ENCODE assay signal across 21 cellular contexts in genomic region chr20:62951143-62951895, GRCh38. TPM values are rescaled to one million over a fixed set of nuclear protein-coding genes. Genes with fewer than 3 reads are reported as not detected.
DNase-seq lines count a peak whose midpoint lies in the region; ATAC-seq and TF ChIP-seq lines count a peak whose summit lies in the region.
"Had no signal": no experiment of that assay in that cellular context is flagged by ENCODE, and none has a peak within 500 bp of the region (broad histone marks: within the 10 kb centered on the region; RNA-seq: fewer than 3 reads in every experiment).

No MANE protein-coding gene starts in this region.

- no peak for TF ChIP-seq CTCF in endothelial cell (IDR thresholded peaks at IDR 0.05; ENCODE audit: unreplicated experiment)

- no peaks in the 10 kb centered on the region for H3K27me3 Mint-ChIP-seq in activated naive CD4-positive, alpha-beta T cell treated with anti-CD3 and anti-CD28 coated beads, Interleukin-2, amount 10 ng/mL, durations not matched to agents 7 days and 5 days
- H3K27me3 Mint-ChIP-seq in endothelial cell (ENCODE audit: unreplicated experiment) = peaks cover 4% of the 10 kb centered on the region
- H3K27me3 Mint-ChIP-seq: effector memory CD8-positive, alpha-beta T cell; progenitor cell of endocrine pancreas had no signal

- peaks cover 43% of the 10 kb centered on the region for H3K4me1 Mint-ChIP-seq in activated naive CD4-positive, alpha-beta T cell treated with anti-CD3 and anti-CD28 coated beads, Interleukin-2, amount 10 ng/mL, durations not matched to agents 7 days and 5 days
- H3K4me1 Mint-ChIP-seq in endothelial cell (ENCODE audit: unreplicated experiment) = peaks cover 10% of the 10 kb centered on the region
- H3K4me1 Mint-ChIP-seq in stimulated activated effector memory CD8-positive, alpha-beta T cell treated with anti-CD3 and anti-CD28 coated beads, Interleukin-12 subunit alpha, Interleukin-12 subunit beta, amount 100 ng/mL, for 72 hours = peaks cover 19% of the 10 kb centered on the region

- peaks cover 6% of the 10 kb centered on the region for H3K9me3 Mint-ChIP-seq in activated naive CD4-positive, alpha-beta T cell treated with anti-CD3 and anti-CD28 coated beads, Interleukin-2, amount 10 ng/mL, durations not matched to agents 7 days and 5 days
- H3K9me3 Mint-ChIP-seq in endothelial cell (ENCODE audit: unreplicated experiment) = no peaks in the 10 kb centered on the region
- H3K9me3 Mint-ChIP-seq in stimulated activated effector memory CD8-positive, alpha-beta T cell treated with anti-CD3 and anti-CD28 coated beads, Interleukin-12 subunit alpha, Interleukin-12 subunit beta, amount 100 ng/mL, for 72 hours = no peaks in the 10 kb centered on the region
- H3K9me3 Mint-ChIP-seq: effector memory CD8-positive, alpha-beta T cell had no signal

- H3K9ac ChIP-seq in Karpas-422 (ENCODE audit: low read length) = peak overlapping the region; percentile 95

- H2AFZ ChIP-seq in Karpas-422 (ENCODE audit: low read length) = no peak overlapping the region

- H3K79me2 ChIP-seq in Karpas-422 (ENCODE audit: low read length) = peaks cover 42% of the 10 kb centered on the region

- no peaks in the 10 kb centered on the region for H3K9me2 ChIP-seq in Karpas-422 (replicated peaks; ENCODE audit: insufficient read depth, low read length)

- no peak for ATAC-seq in stimulated activated effector memory CD8-positive, alpha-beta T cell treated with anti-CD3 and anti-CD28 coated beads, Interleukin-12 subunit alpha, Interleukin-12 subunit beta, amount 100 ng/mL, for 72 hours
- ATAC-seq: effector memory CD8-positive, alpha-beta T cell; left lobe of liver had no signal

- no peak for DNase-seq in activated naive CD4-positive, alpha-beta T cell treated with anti-CD3 and anti-CD28 coated beads, Interleukin-2, amount 10 ng/mL, durations not matched to agents 7 days and 5 days
- DNase-seq in activated naive CD4-positive, alpha-beta T cell treated with anti-CD3 and anti-CD28 coated beads, Interleukin-2, amount 50 U/mL, for 16 hours = no peak
- DNase-seq in Karpas-422 = no peak
- DNase-seq in endothelial cell (ENCODE audit: low spot score) = no peak
- no peak for DNase-seq in stimulated activated effector memory CD8-positive, alpha-beta T cell treated with anti-CD3 and anti-CD28 coated beads, Interleukin-12 subunit alpha, Interleukin-12 subunit beta, amount 100 ng/mL, for 72 hours (ENCODE audit: low spot score in 2 of 2)
- no peak for DNase-seq in occipital lobe (lab: John Stamatoyannopoulos, UW)
- DNase-seq in foreskin melanocyte = no peak
- no peak for DNase-seq in stimulated activated naive CD4-positive, alpha-beta T cell treated with Interleukin-2 at 50 U/mL for 16 hours (lab: John Stamatoyannopoulos, UW)
- DNase-seq: activated T-cell treated with anti-CD3 and anti-CD28 coated beads, Interleukin-2, amount 50 U/mL, for 48 hours; central memory CD4-positive, alpha-beta T cell; effector memory CD8-positive, alpha-beta T cell; NCI-H1694; NCI-H446; stimulated activated naive CD4-positive, alpha-beta T cell; T-helper 9 cell had no signal

- H4K20me1 ChIP-seq in Karpas-422 (ENCODE audit: insufficient read depth, low read depth, low read length) = no peaks in the 10 kb centered on the region

- H3K4me3 ChIP-seq in Karpas-422 (ENCODE audit: low read length) = peak overlapping the region; percentile 98; the same call in 1 of the 2 replicates

- peaks cover 39% of the 10 kb centered on the region for H3K36me3 ChIP-seq in Karpas-422 (ENCODE audit: insufficient read depth, low read length)

- peaks cover 49% of the 10 kb centered on the region for H3K36me3 Mint-ChIP-seq in activated naive CD4-positive, alpha-beta T cell treated with anti-CD3 and anti-CD28 coated beads, Interleukin-2, amount 10 ng/mL, durations not matched to agents 7 days and 5 days
- peaks cover 21% of the 10 kb centered on the region for H3K36me3 Mint-ChIP-seq in endothelial cell (ENCODE audit: low read depth, unreplicated experiment)
- H3K36me3 Mint-ChIP-seq in stimulated activated effector memory CD8-positive, alpha-beta T cell treated with anti-CD3 and anti-CD28 coated beads, Interleukin-12 subunit alpha, Interleukin-12 subunit beta, amount 100 ng/mL, for 72 hours = peaks cover 44% of the 10 kb centered on the region

- CTCF ChIA-PET in activated naive CD4-positive, alpha-beta T cell treated with anti-CD3 and anti-CD28 coated beads, Interleukin-2, amount 10 ng/mL, durations not matched to agents 7 days and 5 days (lab: Charles Lee) = interaction anchor here (0.9 to 1.0 kb wide), 2 partner anchors 30 to 33 kb away, joined by 3 to 4 read pairs; no protein-coding TSS in a partner anchor

- H3K27me3 ChIP-seq in Karpas-422 (ENCODE audit: low read length) = no peaks in the 10 kb centered on the region
- H3K27me3 ChIP-seq: spleen had no signal

- peak overlapping the region; percentile 13 for H3K4me3 Mint-ChIP-seq in activated naive CD4-positive, alpha-beta T cell treated with anti-CD3 and anti-CD28 coated beads, Interleukin-2, amount 10 ng/mL, durations not matched to agents 7 days and 5 days
- H3K4me3 Mint-ChIP-seq in endothelial cell (ENCODE audit: unreplicated experiment) = peak overlapping the region; percentile 22
- peak overlapping the region; percentile 89 for H3K4me3 Mint-ChIP-seq in stimulated activated effector memory CD8-positive, alpha-beta T cell treated with anti-CD3 and anti-CD28 coated beads, Interleukin-12 subunit alpha, Interleukin-12 subunit beta, amount 100 ng/mL, for 72 hours

- peak overlapping the region; percentile 31 for H3K27ac ChIP-seq in Karpas-422 (ENCODE audit: low read length)

- H3K4me1 ChIP-seq in Karpas-422 (ENCODE audit: low read length) = peaks cover 34% of the 10 kb centered on the region

- peaks cover 4% of the 10 kb centered on the region; the same call in 1 of the 2 replicates for H3K9me3 ChIP-seq in Karpas-422 (ENCODE audit: low read length)
- H3K9me3 ChIP-seq: spleen had no signal

- peak overlapping the region; percentile 57 for H3K27ac Mint-ChIP-seq in activated naive CD4-positive, alpha-beta T cell treated with anti-CD3 and anti-CD28 coated beads, Interleukin-2, amount 10 ng/mL, durations not matched to agents 7 days and 5 days
- no peak overlapping the region for H3K27ac Mint-ChIP-seq in endothelial cell (ENCODE audit: unreplicated experiment)
- no peak overlapping the region for H3K27ac Mint-ChIP-seq in stimulated activated effector memory CD8-positive, alpha-beta T cell treated with anti-CD3 and anti-CD28 coated beads, Interleukin-12 subunit alpha, Interleukin-12 subunit beta, amount 100 ng/mL, for 72 hours
- H3K27ac Mint-ChIP-seq: progenitor cell of endocrine pancreas had no signal

- peak overlapping the region; percentile 97 for H3K4me2 ChIP-seq in Karpas-422 (ENCODE audit: low read depth, low read length, poor library complexity, severe bottlenecking)

RNA-seq across cellular contexts. Expression of gene SLC17A9, which starts 1.2 kb away (rescaled TPM):
- 15.9 and 22.1 TPM in 2 replicates for total RNA-seq in Karpas-422 (2014; rRNA removed; shearing (Covaris generic); ENCODE audit: low replicate concordance)
- total RNA-seq in endothelial cell (ENCODE audit: unreplicated experiment) (7.0 TPM), occipital lobe (0.16 TPM)

RNA-seq across cellular contexts. Expression of gene GID8, which starts 13.4 kb away (rescaled TPM):
- total RNA-seq in Karpas-422 (2014; rRNA removed; shearing (Covaris generic); ENCODE audit: low replicate concordance) = 31.3 and 48.2 TPM in 2 replicates
- 45.0 TPM for total RNA-seq in endothelial cell (ENCODE audit: unreplicated experiment)
- 56.9 TPM for total RNA-seq in occipital lobe

RNA-seq across cellular contexts. Expression of gene DIDO1, which starts 25.0 kb away (rescaled TPM):
- 35.4 and 43.4 TPM in 2 replicates for total RNA-seq in Karpas-422 (2014; rRNA removed; shearing (Covaris generic); ENCODE audit: low replicate concordance)
- total RNA-seq in endothelial cell (ENCODE audit: unreplicated experiment) (61.0 TPM), occipital lobe (43.4 TPM)

RNA-seq across cellular contexts. Expression of gene BHLHE23, which starts 55.4 kb away (rescaled TPM):
- total RNA-seq in Karpas-422 (2014; rRNA removed; shearing (Covaris generic); ENCODE audit: low replicate concordance) = not detected in 2 replicates
- not detected for total RNA-seq in endothelial cell (ENCODE audit: unreplicated experiment)
- total RNA-seq in occipital lobe = not detected
- total RNA-seq: A673, HT-29, left lobe of liver, MCF 10A, progenitor cell of endocrine pancreas, spleen had no signal

Comparison
In these comparisons a context has a peak if more than half of its experiments do, and no peak if none do; other contexts are left out.
1. H3K4me3 Mint-ChIP-seq: peak in every context shown above with its lines; median percentile 89 in stimulated activated effector memory CD8-positive, alpha-beta T cell treated with anti-CD3 and anti-CD28 coated beads, Interleukin-12 subunit alpha, Interleukin-12 subunit beta, amount 100 ng/mL, for 72 hours; 22 in endothelial cell; 13 in activated naive CD4-positive, alpha-beta T cell treated with anti-CD3 and anti-CD28 coated beads, Interleukin-2, amount 10 ng/mL, durations not matched to agents 7 days and 5 days.